ENCODE assay signal across 23 cellular contexts in the genomic region with DNA sequence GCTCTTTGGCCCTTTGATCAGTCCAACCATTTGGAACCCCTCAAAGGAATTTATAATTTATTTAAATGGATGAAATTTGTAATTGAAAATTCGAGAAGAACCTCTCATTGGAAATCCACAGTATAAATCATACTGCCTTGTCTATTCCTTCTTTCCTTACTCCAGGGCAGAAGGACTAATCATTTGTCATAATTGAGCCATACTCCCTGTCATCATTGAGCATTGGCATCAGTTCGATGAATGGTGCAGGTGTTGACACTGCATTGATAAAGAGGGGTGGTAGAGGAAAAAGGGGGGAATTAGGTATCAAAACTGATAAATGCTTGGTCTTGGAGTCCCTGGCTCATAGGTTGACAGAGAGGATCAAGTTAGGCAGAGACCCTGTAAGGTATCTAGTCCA. TPM values are rescaled to one million over a fixed set of nuclear protein-coding genes. Genes with fewer than 3 reads are reported as not detected.
"Had no signal": no experiment of that assay in that cellular context is flagged by ENCODE, and none has a peak within 500 bp of the region (broad histone marks: within the 10 kb centered on the region; RNA-seq: fewer than 3 reads in every experiment).

No MANE protein-coding gene starts in this region.

- H3K36me3 Mint-ChIP-seq: activated CD4-positive, alpha-beta memory T cell treated with anti-CD3 and anti-CD28 coated beads for 36 hours; activated naive CD4-positive, alpha-beta T cell treated with anti-CD3 and anti-CD28 coated beads, Interleukin-2, amount 10 ng/mL, durations not matched to agents 7 days and 5 days; memory B cell had no signal

- FAIRE-seq: astrocyte, colon, kidney, small intestine had no signal

- H3K36me3 ChIP-seq: cardiac muscle cell, left lung, transverse colon had no signal

- H3K4me3 Mint-ChIP-seq: activated CD4-positive, alpha-beta memory T cell treated with anti-CD3 and anti-CD28 coated beads for 36 hours; activated CD8-positive, alpha-beta memory T cell treated with anti-CD3 and anti-CD28 coated beads, Interleukin-2, amount 10 ng/mL, durations not matched to agents 7 days and 5 days; activated naive CD4-positive, alpha-beta T cell treated with anti-CD3 and anti-CD28 coated beads, Interleukin-2, amount 10 ng/mL, durations not matched to agents 7 days and 5 days; memory B cell; naive thymus-derived CD8-positive, alpha-beta T cell had no signal

- H3K27ac Mint-ChIP-seq: activated CD4-positive, alpha-beta memory T cell treated with anti-CD3 and anti-CD28 coated beads for 36 hours; activated CD8-positive, alpha-beta memory T cell treated with anti-CD3 and anti-CD28 coated beads, Interleukin-2, amount 10 ng/mL, durations not matched to agents 7 days and 5 days; activated naive CD4-positive, alpha-beta T cell treated with anti-CD3 and anti-CD28 coated beads, Interleukin-2, amount 10 ng/mL, durations not matched to agents 7 days and 5 days; memory B cell; naive thymus-derived CD8-positive, alpha-beta T cell had no signal

- H3K9me3 ChIP-seq: left lung, transverse colon had no signal

- H3K9me3 Mint-ChIP-seq: activated CD4-positive, alpha-beta memory T cell treated with anti-CD3 and anti-CD28 coated beads for 36 hours; activated naive CD4-positive, alpha-beta T cell treated with anti-CD3 and anti-CD28 coated beads, Interleukin-2, amount 10 ng/mL, durations not matched to agents 7 days and 5 days; memory B cell had no signal

- H3K4me3 ChIP-seq: cardiac muscle cell had no signal

- ATAC-seq: activated CD8-positive, alpha-beta memory T cell treated with anti-CD3 and anti-CD28 coated beads, Interleukin-2, amount 10 ng/mL, durations not matched to agents 7 days and 5 days; left lung; naive thymus-derived CD8-positive, alpha-beta T cell had no signal

- DNase-seq: activated CD4-positive, alpha-beta memory T cell treated with anti-CD3 and anti-CD28 coated beads for 36 hours; activated CD8-positive, alpha-beta memory T cell treated with anti-CD3 and anti-CD28 coated beads, Interleukin-2, amount 10 ng/mL, durations not matched to agents 7 days and 5 days; activated naive CD4-positive, alpha-beta T cell treated with anti-CD3 and anti-CD28 coated beads, Interleukin-2, amount 10 ng/mL, durations not matched to agents 7 days and 5 days; activated T-cell treated with anti-CD3 and anti-CD28 coated beads, Interleukin-2, amount 50 U/mL, for 1 hour; foreskin melanocyte; head of caudate nucleus; kidney; left lung; naive thymus-derived CD8-positive, alpha-beta T cell; occipital lobe; small intestine; stimulated activated CD4-positive, alpha-beta T cell treated with anti-CD3 and anti-CD28 coated beads, Interleukin-4, amount 100 ng/mL, for 24 hours; stimulated activated naive CD4-positive, alpha-beta T cell treated with Interleukin-2 at 50 U/mL for 16 hours; substantia nigra; transverse colon had no signal

- H3K27ac ChIP-seq: cardiac muscle cell, left lung, VCaP had no signal

RNA-seq across cellular contexts. Expression of gene VSNL1, which starts 2.0 kb away (rescaled TPM):
- total RNA-seq: activated CD4-positive, alpha-beta memory T cell treated with anti-CD3 and anti-CD28 coated beads for 36 hours; activated CD8-positive, alpha-beta memory T cell treated with anti-CD3 and anti-CD28 coated beads, Interleukin-2, amount 10 ng/mL, durations not matched to agents 7 days and 5 days; naive thymus-derived CD8-positive, alpha-beta T cell; posterior vena cava; T-helper 1 cell treated with Interleukin-12 subunit alpha and Interleukin-12 subunit beta and Interleukin-4 antibody, amounts not matched to agents 30 ng/mL and 1 ng/mL, for 36 hours had no signal
- polyA plus RNA-seq: naive thymus-derived CD8-positive, alpha-beta T cell had no signal

RNA-seq across cellular contexts. Expression of gene RAD51AP2, which starts 24.2 kb away (rescaled TPM):
- total RNA-seq: activated CD4-positive, alpha-beta memory T cell treated with anti-CD3 and anti-CD28 coated beads for 36 hours; activated CD8-positive, alpha-beta memory T cell treated with anti-CD3 and anti-CD28 coated beads, Interleukin-2, amount 10 ng/mL, durations not matched to agents 7 days and 5 days; astrocyte; kidney; mucosa of gallbladder; naive thymus-derived CD8-positive, alpha-beta T cell; posterior vena cava; T-helper 1 cell treated with Interleukin-12 subunit alpha and Interleukin-12 subunit beta and Interleukin-4 antibody, amounts not matched to agents 30 ng/mL and 1 ng/mL, for 36 hours had no signal
- polyA plus RNA-seq: cardiac muscle cell; naive thymus-derived CD8-positive, alpha-beta T cell; small intestine had no signal
